8 cellular contexts compared by ENCODE assay signal in genomic region chr6:28657756-28658465, GRCh38.
DNase-seq lines count a peak whose midpoint lies in the region; ATAC-seq and TF ChIP-seq lines count a peak whose summit lies in the region.

No MANE protein-coding gene starts in this region.

- TF ChIP-seq CTCF in VCaP (conservative IDR thresholded peaks at IDR 0.05) (no peak), chondrocyte (IDR thresholded peaks at IDR 0.05) (no peak)

- H3K4me1 Mint-ChIP-seq in chondrocyte (ENCODE audit: low read depth), result peaks cover 25% of the 10 kb centered on the region

- H3K27ac Mint-ChIP-seq in chondrocyte (ENCODE audit: unreplicated experiment), result peak overlapping the region; percentile 71

- DNase-seq in Ammon's horn (ENCODE audit: low spot score), result peak; percentile 66
- peak; percentile 40 for DNase-seq in NCI-H1105 (lab: John Stamatoyannopoulos, UW)
- no peak for DNase-seq in chondrocyte (ENCODE audit: low spot score)
- peak; percentile 76 for DNase-seq in left kidney (ENCODE audit: low read depth, low spot score)
- peak; percentile 56 to 77 for DNase-seq in stimulated activated CD4-positive, alpha-beta T cell treated with anti-CD3 and anti-CD28 coated beads, Interleukin-4, amount 100 ng/mL, for 48 hours (ENCODE audit: low read depth in 2 of 2)

- H3K36me3 Mint-ChIP-seq in chondrocyte (ENCODE audit: low read depth), result no peaks in the 10 kb centered on the region

- H3K27me3 Mint-ChIP-seq in chondrocyte (ENCODE audit: low read depth), result peaks cover 8% of the 10 kb centered on the region

- H3K4me3 Mint-ChIP-seq in chondrocyte (ENCODE audit: unreplicated experiment), result peak overlapping the region; percentile 87

- H3K27ac ChIP-seq in VCaP, result peak overlapping the region; percentile 48; the same call in 1 of the 2 replicates

- ATAC-seq in GM21423 (IDR thresholded peaks at IDR 0.05; ENCODE audit: unreplicated experiment) (peak; percentile 53), GM19351 (IDR thresholded peaks at IDR 0.05; ENCODE audit: unreplicated experiment) (no peak)

- no peaks in the 10 kb centered on the region for H3K9me3 Mint-ChIP-seq in chondrocyte (ENCODE audit: low read depth)
